In the genomic region with DNA sequence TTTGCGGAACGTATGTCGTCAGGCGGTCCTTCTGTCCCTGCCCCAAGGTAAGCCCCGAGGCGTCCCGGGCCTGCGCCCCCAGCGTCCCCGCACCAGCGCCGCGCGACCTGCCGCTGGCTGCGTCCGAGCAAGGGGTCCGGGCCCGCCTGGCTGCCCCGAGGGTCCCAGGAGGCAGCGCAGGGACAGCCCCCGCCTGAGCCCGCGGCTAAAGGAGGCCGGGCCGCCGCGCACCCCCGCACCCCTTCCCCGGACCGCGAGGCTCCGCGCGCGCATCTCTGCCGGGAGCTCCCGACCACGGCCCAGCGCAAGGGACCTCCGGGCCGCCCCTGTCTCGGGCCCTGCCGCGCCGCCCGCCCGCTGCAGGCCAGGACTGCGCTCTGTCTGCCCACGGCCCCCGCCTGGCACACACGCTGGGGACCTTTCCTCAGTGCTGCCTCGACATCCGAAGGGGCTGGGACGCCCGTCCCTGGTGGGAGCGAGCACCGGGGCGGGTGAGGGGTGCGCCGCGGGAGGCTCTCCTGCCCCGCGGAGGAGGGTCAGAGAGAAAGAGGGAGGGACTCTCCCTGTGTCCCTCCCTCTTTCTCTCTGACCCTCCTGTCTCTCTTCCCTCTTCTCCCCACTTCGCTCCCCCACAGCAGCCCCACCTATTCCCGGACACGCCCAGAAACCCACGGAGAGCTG, we compare ENCODE assay signal across 8 cellular contexts. TPM values are rescaled to one million over a fixed set of nuclear protein-coding genes. Genes with fewer than 3 reads are reported as not detected.
DNase-seq lines count a peak whose midpoint lies in the region; ATAC-seq and TF ChIP-seq lines count a peak whose summit lies in the region.

No MANE protein-coding gene starts in this region.

- no peaks in the 10 kb centered on the region for H3K9me3 Mint-ChIP-seq in neural crest cell

- H3K4me1 ChIP-seq in PC-3 (ENCODE audit: insufficient read depth, low read length), result no peaks in the 10 kb centered on the region

- no peaks in the 10 kb centered on the region for H3K27me3 ChIP-seq in PC-3 (ENCODE audit: low read length)

- CTCF ChIA-PET in PC-3 (lab: Charles Lee), result no interaction called here

- TF ChIP-seq CTCF in AG10803 (conservative IDR thresholded peaks at IDR 0.05; ENCODE audit: low read length) (no peak), PC-3 (conservative IDR thresholded peaks at IDR 0.05; ENCODE audit: low read depth, low read length) (no peak), fibroblast of mammary gland (conservative IDR thresholded peaks at IDR 0.05; ENCODE audit: control insufficient read depth, insufficient read depth, low read depth, low read length) (no peak), neural crest cell (conservative IDR thresholded peaks at IDR 0.05) (no peak)

- H3F3A ChIP-seq in PC-3 (ENCODE audit: low read length, unreplicated experiment), result no peaks in the 10 kb centered on the region

- POLR2A ChIA-PET in PC-3 (lab: Charles Lee; ENCODE audit: unreplicated experiment), result no interaction called here

- no peak overlapping the region for H3K27ac ChIP-seq in PC-3 (ENCODE audit: low read length)

- H3K4me3 ChIP-seq in AG10803 (ENCODE audit: low read length), result peak overlapping the region; percentile 62
- H3K4me3 ChIP-seq in PC-3 (ENCODE audit: low read length), result no peak overlapping the region; the same call in 1 of the 2 replicates
- H3K4me3 ChIP-seq in fibroblast of mammary gland (ENCODE audit: control insufficient read depth, low read depth, low read length), result peak overlapping the region; percentile 47

- H3K9me2 ChIP-seq in PC-3 (replicated peaks; ENCODE audit: low read length), result no peaks in the 10 kb centered on the region

- no peaks in the 10 kb centered on the region for H3K36me3 ChIP-seq in PC-3 (ENCODE audit: low read depth, low read length)

- ATAC-seq in PC-3, result peak; percentile 34
- ATAC-seq in HG03097 (IDR thresholded peaks at IDR 0.05; ENCODE audit: low FRiP score, unreplicated experiment), result no peak
- no peak for ATAC-seq in HG03342 (IDR thresholded peaks at IDR 0.05; ENCODE audit: unreplicated experiment)
- ATAC-seq in GM18502 (IDR thresholded peaks at IDR 0.05; ENCODE audit: poor library complexity, unreplicated experiment), result no peak

- no peaks in the 10 kb centered on the region for H3K79me2 ChIP-seq in PC-3 (ENCODE audit: low read length)

- H3K4me1 Mint-ChIP-seq in neural crest cell, result peaks cover 9% of the 10 kb centered on the region

- peaks cover 40% of the 10 kb centered on the region for H3K27me3 Mint-ChIP-seq in neural crest cell (ENCODE audit: low read depth)

- no peaks in the 10 kb centered on the region for H4K20me1 ChIP-seq in PC-3 (ENCODE audit: low read length)

- 0 out of 2 replicates have a peak overlapping the region, but pooled peaks have one; percentile 19 for H3K4me2 ChIP-seq in PC-3 (ENCODE audit: low read length)

- DNase-seq in AG10803 (ENCODE audit: low read depth), result peak; percentile 25
- DNase-seq in PC-3, result no peak
- no peak for DNase-seq in fibroblast of mammary gland (ENCODE audit: low read depth)
- no peak for DNase-seq in neural crest cell (ENCODE audit: low read depth, low spot score)
- no peak for DNase-seq in NCI-H2196 (lab: John Stamatoyannopoulos, UW; ENCODE audit: unreplicated experiment)

- intact Hi-C loops in PC-3 (cut with micrococcal nuclease), result no loop called here

- no peak overlapping the region for H3K27ac Mint-ChIP-seq in neural crest cell (ENCODE audit: unreplicated experiment)

- no peak overlapping the region for H3K9ac ChIP-seq in PC-3 (ENCODE audit: low read length)

- H3K9me3 ChIP-seq in PC-3 (ENCODE audit: low read length), result no peaks in the 10 kb centered on the region

- no peak overlapping the region for H2AFZ ChIP-seq in PC-3 (ENCODE audit: low read length)

- peaks cover 16% of the 10 kb centered on the region for H3K36me3 Mint-ChIP-seq in neural crest cell (ENCODE audit: low read depth)

- no TSS peak for BruUV-seq in PC-3 (replicated peaks; lab: Mats Ljungman, UMichigan)

- peak overlapping the region; percentile 76 for H3K4me3 Mint-ChIP-seq in neural crest cell

RNA-seq across cellular contexts. Expression of gene SHH, which starts 25.0 kb away (rescaled TPM):
- total RNA-seq in PC-3 (2014; rRNA removed) (0.11 and 0.12 TPM in 2 replicates), neural crest cell (not detected in 2 replicates)
